Comparison of ENCODE assay signal across 33 cellular contexts in genomic region chr9:77887660-77888059, GRCh38.
"Had no signal": no experiment of that assay in that cellular context is flagged by ENCODE, and none has a peak within 500 bp of the region (broad histone marks: within the 10 kb centered on the region; RNA-seq: fewer than 3 reads in every experiment).

No MANE protein-coding gene starts in this region.

- ATAC-seq: activated CD4-positive, CD25-positive, alpha-beta regulatory T cell treated with anti-CD3 and anti-CD28 coated beads, Interleukin-2, amount 50 U/mL, for 24 hours; activated CD8-positive, alpha-beta T cell treated with anti-CD3 and anti-CD28 coated beads for 36 hours; activated T-cell treated with anti-CD3 and anti-CD28 coated beads, Interleukin-2, amount 50 U/mL, for 4 hours; activated T-helper 17 cell treated with anti-CD3 and anti-CD28 coated beads, Interleukin-2, amount 50 U/mL, for 72 hours; foreskin keratinocyte; gastrocnemius medialis; heart right ventricle; T-helper 17 cell had no signal

- H3K27me3 ChIP-seq: cardiac muscle cell, colonic mucosa, esophagus muscularis mucosa, foreskin keratinocyte, gastrocnemius medialis, heart right ventricle had no signal

- H3K4me3 Mint-ChIP-seq: activated B cell treated with CpG ODN at 0.5 μM for 24 hours; activated CD8-positive, alpha-beta T cell treated with anti-CD3 and anti-CD28 coated beads for 36 hours; activated naive CD8-positive, alpha-beta T cell; activated T-cell treated with anti-CD3 and anti-CD28 coated beads, Interleukin-2, amount 50 U/mL, for 4 hours; activated T-helper 17 cell treated with anti-CD3 and anti-CD28 coated beads, Interleukin-2, amount 50 U/mL, for 72 hours; T-helper 17 cell; T-helper 2 cell treated with Interferon-gamma antibody and Interleukin-4, amounts not matched to agents 5 μg/mL and 100 μg/mL, for 36 hours had no signal

- H3K4me3 ChIP-seq: cardiac muscle cell, colonic mucosa, esophagus muscularis mucosa, gastrocnemius medialis, heart right ventricle had no signal

- H3K36me3 ChIP-seq: cardiac muscle cell, colonic mucosa, esophagus muscularis mucosa, gastrocnemius medialis, WERI-Rb-1 had no signal

- H3K4me1 Mint-ChIP-seq: activated B cell treated with CpG ODN at 0.5 μM for 24 hours had no signal

- H3K9me3 Mint-ChIP-seq: activated B cell treated with CpG ODN at 0.5 μM for 24 hours; activated CD8-positive, alpha-beta T cell treated with anti-CD3 and anti-CD28 coated beads for 36 hours; activated T-cell treated with anti-CD3 and anti-CD28 coated beads, Interleukin-2, amount 50 U/mL, for 4 hours; activated T-helper 17 cell treated with anti-CD3 and anti-CD28 coated beads, Interleukin-2, amount 50 U/mL, for 72 hours; T-helper 2 cell treated with Interferon-gamma antibody and Interleukin-4, amounts not matched to agents 5 μg/mL and 100 μg/mL, for 36 hours had no signal

- H3K4me1 ChIP-seq: colonic mucosa had no signal

- FAIRE-seq: astrocyte, endometrium, endothelial cell of umbilical vein had no signal

- H3K27ac ChIP-seq: cardiac muscle cell, colonic mucosa, esophagus muscularis mucosa, foreskin keratinocyte, gastrocnemius medialis, heart right ventricle, WERI-Rb-1 had no signal

- DNase-seq: activated B cell treated with CpG ODN at 0.5 μM for 24 hours; activated CD4-positive, alpha-beta T cell treated with anti-CD3 and anti-CD28 coated beads for 48 hours; activated CD4-positive, alpha-beta T cell treated with anti-CD3 and anti-CD28 coated beads, Interleukin-2, amount 50 U/mL, for 1 hour; activated CD4-positive, alpha-beta T cell treated with anti-CD3 and anti-CD28 coated beads, Interleukin-2, amount 50 U/mL, for 48 hours; activated CD8-positive, alpha-beta memory T cell treated with anti-CD3 and anti-CD28 coated beads for 24 hours; activated CD8-positive, alpha-beta T cell treated with anti-CD3 and anti-CD28 coated beads for 36 hours; activated effector memory CD4-positive, alpha-beta T cell treated with Interleukin-2 at 50 U/mL for 16 hours; activated gamma-delta T cell treated with Interleukin-2 at 50 U/mL for 16 hours; activated naive CD4-positive, alpha-beta T cell treated with anti-CD3 and anti-CD28 coated beads, Interleukin-2, amount 50 U/mL, for 16 hours; activated naive CD4-positive, alpha-beta T cell treated with Interleukin-2 at 50 U/mL for 16 hours; activated T-cell treated with anti-CD3 and anti-CD28 coated beads, Interleukin-2, amount 50 U/mL, for 4 hours; amniotic stem cell; anterior cingulate cortex; central memory CD4-positive, alpha-beta T cell; cerebellar nuclear complex; colonic mucosa; effector CD8-positive, alpha-beta T cell; foreskin keratinocyte; gastrocnemius medialis; heart right ventricle; T-helper 1 cell; T-helper 17 cell; T1000; WERI-Rb-1 had no signal

- H3K27ac Mint-ChIP-seq: activated B cell treated with CpG ODN at 0.5 μM for 24 hours; activated CD8-positive, alpha-beta T cell treated with anti-CD3 and anti-CD28 coated beads for 36 hours; activated naive CD8-positive, alpha-beta T cell; activated T-helper 17 cell treated with anti-CD3 and anti-CD28 coated beads, Interleukin-2, amount 50 U/mL, for 72 hours; T-helper 17 cell; T-helper 2 cell treated with Interferon-gamma antibody and Interleukin-4, amounts not matched to agents 5 μg/mL and 100 μg/mL, for 36 hours had no signal

- H3K27me3 Mint-ChIP-seq: activated CD8-positive, alpha-beta T cell treated with anti-CD3 and anti-CD28 coated beads for 36 hours; activated naive CD8-positive, alpha-beta T cell; activated T-helper 17 cell treated with anti-CD3 and anti-CD28 coated beads, Interleukin-2, amount 50 U/mL, for 72 hours; T-helper 17 cell had no signal
